In the genomic region with DNA sequence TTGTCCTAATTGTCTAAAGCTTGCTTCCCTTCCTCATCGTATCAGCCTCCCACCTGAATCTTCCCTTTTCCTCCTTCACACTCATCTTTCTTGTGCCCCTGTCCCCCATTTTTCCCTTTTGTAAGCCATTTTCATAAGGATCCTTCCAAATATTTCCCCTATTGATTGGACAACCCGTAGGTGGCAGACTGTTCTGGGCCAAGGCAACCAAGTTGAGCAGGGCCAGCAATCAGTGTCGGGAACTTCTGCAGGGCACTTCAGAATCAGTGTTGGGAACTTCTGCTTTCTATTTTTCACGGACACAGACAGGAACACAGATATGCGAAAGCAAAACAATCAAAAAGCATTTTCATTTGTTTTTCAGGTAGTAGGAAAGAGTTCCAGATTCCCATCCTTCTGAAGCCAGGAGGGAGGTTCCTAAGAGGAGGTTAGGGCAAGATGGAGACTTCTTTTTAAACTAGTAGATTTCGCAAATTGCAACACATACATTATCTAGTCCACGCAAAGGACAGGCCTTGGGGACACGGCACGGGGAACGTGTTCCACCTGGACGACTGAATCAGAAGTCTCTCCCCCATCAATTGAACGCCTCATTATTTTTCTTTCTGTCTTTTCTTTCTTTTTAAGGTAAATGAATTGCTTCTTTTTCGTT, we compare ENCODE assay signal across 8 cellular contexts. TPM values are rescaled to one million over a fixed set of nuclear protein-coding genes. Genes with fewer than 3 reads are reported as not detected.
A peak's percentile ranks its signal among the peaks of the same experiment; 100 is the strongest.
DNase-seq lines count a peak whose midpoint lies in the region; ATAC-seq and TF ChIP-seq lines count a peak whose summit lies in the region.

No MANE protein-coding gene starts in this region.

- H3K4me3 ChIP-seq in DND-41 (ENCODE audit: low read depth in 1 of 2, low read length in 2 of 2) = peak overlapping the region; percentile 71 to 77; a peak in 3 of 4 replicates
- peak overlapping the region; percentile 95 for H3K4me3 ChIP-seq in SK-N-MC
- peak overlapping the region; percentile 91 for H3K4me3 ChIP-seq in lung
- H3K4me3 ChIP-seq in thymus (ENCODE audit: low read length) = peak overlapping the region; percentile 95

- H3K4me3 Mint-ChIP-seq in effector memory CD8-positive, alpha-beta T cell = peak overlapping the region; percentile 80 to 86

- H3K9me3 ChIP-seq in DND-41 (ENCODE audit: insufficient read depth, low read length, severe bottlenecking) (no peaks in the 10 kb centered on the region), SK-N-MC (ENCODE audit: low read depth, low read length) (peaks cover 4% of the 10 kb centered on the region), lung (ENCODE audit: control insufficient read depth in 2 of 2, insufficient read depth in 1 of 2, low read length in 1 of 2) (no peaks in the 10 kb centered on the region), thymus (ENCODE audit: control insufficient read depth) (no peaks in the 10 kb centered on the region)

- H4K20me1 ChIP-seq in DND-41 (ENCODE audit: insufficient read depth, low read length) = peaks cover 11% of the 10 kb centered on the region

- H3K27ac ChIP-seq in DND-41 (ENCODE audit: low read length) (peak overlapping the region; percentile 68), SK-N-MC (no peak overlapping the region), lung (ENCODE audit: low read depth in 1 of 2, low read length in 1 of 2) (peak overlapping the region; percentile 92 to 94), thymus (ENCODE audit: low read depth) (peak overlapping the region; percentile 80)

- 6 to 16% methylated on average over 13 of the region's 13 CpGs for WGBS in lung, 2 donors
- WGBS in thymus = 9% methylated on average over 13 of the region's 13 CpGs

- H3K27me3 Mint-ChIP-seq in effector memory CD8-positive, alpha-beta T cell = no peaks in the 10 kb centered on the region

- H3K36me3 ChIP-seq in DND-41 (ENCODE audit: insufficient read depth, low read length) (peaks cover 9% of the 10 kb centered on the region; the same call in 1 of the 2 replicates), SK-N-MC (ENCODE audit: insufficient read depth, low read length) (no peaks in the 10 kb centered on the region), lung (ENCODE audit: control insufficient read depth in 2 of 2, insufficient read depth in 2 of 2, low read length in 2 of 2) (no peaks in the 10 kb centered on the region), thymus (ENCODE audit: control insufficient read depth, insufficient read depth) (no peaks in the 10 kb centered on the region)

- no peaks in the 10 kb centered on the region for H3K9me3 Mint-ChIP-seq in effector memory CD8-positive, alpha-beta T cell

- peaks cover 5 to 14% of the 10 kb centered on the region in 2 donors for H3K4me1 Mint-ChIP-seq in effector memory CD8-positive, alpha-beta T cell (ENCODE audit: low read depth in 2 of 2)

- ATAC-seq in DND-41 (ENCODE audit: insufficient read depth, low read depth) = no peak
- peak; percentile 2 for ATAC-seq in HG03159 (IDR thresholded peaks at IDR 0.05; ENCODE audit: unreplicated experiment)
- ATAC-seq in effector memory CD8-positive, alpha-beta T cell (replicated peaks) = no peak
- no peak for ATAC-seq in lung (ENCODE audit: insufficient read depth, low FRiP score)
- ATAC-seq in GM19395 (IDR thresholded peaks at IDR 0.05; ENCODE audit: unreplicated experiment) = no peak

- H3K27ac Mint-ChIP-seq in effector memory CD8-positive, alpha-beta T cell = peak overlapping the region; percentile 51 to 84

- peak overlapping the region; percentile 95 for H2AFZ ChIP-seq in DND-41 (ENCODE audit: low read depth, low read length)

- DNase-seq in DND-41 (no peak), SK-N-MC (ENCODE audit: low read depth, low spot score) (no peak), lung (ENCODE audit: low spot score) (no peak)
- peak in 1 of 3 experiments; percentile 4 for DNase-seq in effector memory CD8-positive, alpha-beta T cell
- no peak for DNase-seq in activated effector memory CD4-positive, alpha-beta T cell treated with Interleukin-2 at 50 U/mL for 16 hours

- H3K4me2 ChIP-seq in DND-41 (ENCODE audit: insufficient read depth, low read length) = peak overlapping the region; percentile 91

- TF ChIP-seq CTCF in DND-41 (IDR thresholded peaks at IDR 0.05; ENCODE audit: borderline replicate concordance, extremely low read depth, low read length, poor library complexity, severe bottlenecking) (peak; percentile 48), lung (IDR thresholded peaks at IDR 0.05; ENCODE audit: control extremely low read depth, extremely low read depth) (peak; percentile 4)

- no peaks in the 10 kb centered on the region for H3K27me3 ChIP-seq in DND-41 (ENCODE audit: insufficient read depth, low read length, poor library complexity)
- no peaks in the 10 kb centered on the region for H3K27me3 ChIP-seq in lung (ENCODE audit: control insufficient read depth, insufficient read depth)
- H3K27me3 ChIP-seq in thymus (ENCODE audit: control insufficient read depth, insufficient read depth) = no peaks in the 10 kb centered on the region

- H3K4me1 ChIP-seq in DND-41 (ENCODE audit: insufficient read depth, low read length) (peaks cover 50% of the 10 kb centered on the region), lung (ENCODE audit: control insufficient read depth in 2 of 2, insufficient read depth in 2 of 2, low read length in 2 of 2) (peaks cover 6 to 14% of the 10 kb centered on the region in 2 donors), thymus (ENCODE audit: control insufficient read depth, insufficient read depth, low read length) (peaks cover 5% of the 10 kb centered on the region)

- H3K9ac ChIP-seq in DND-41 (ENCODE audit: low read depth, low read length) (peak overlapping the region; percentile 81), SK-N-MC (ENCODE audit: insufficient read length) (peak overlapping the region; percentile 79)

- peaks cover 41% of the 10 kb centered on the region for H3K79me2 ChIP-seq in DND-41 (ENCODE audit: insufficient read depth, low read length)

- peaks cover 11% of the 10 kb centered on the region for H3K36me3 Mint-ChIP-seq in effector memory CD8-positive, alpha-beta T cell (ENCODE audit: insufficient read depth)

RNA-seq across cellular contexts. Expression of a gene that starts 0.7 kb away (rescaled TPM):
- total RNA-seq in lung = 100 to 1,000 TPM in 1 of 2 donors, 10 to 100 TPM in 1; 89.9 to 116 TPM
- 10 to 100 TPM; 25.3 to 64.1 TPM for polyA plus RNA-seq in lung
- polyA plus RNA-seq in thymus = 26.0 TPM
